In genomic region chr12:2393016-2393415, GRCh38 we compare ENCODE assay signal across 22 cellular contexts.
DNase-seq lines count a peak whose midpoint lies in the region; TF ChIP-seq lines count a peak whose summit lies in the region.
"Had no signal": no experiment of that assay in that cellular context is flagged by ENCODE, and none has a peak within 500 bp of the region (broad histone marks: within the 10 kb centered on the region; RNA-seq: fewer than 3 reads in every experiment).

No MANE protein-coding gene starts in this region.

- H3K4me1 ChIP-seq in transverse colon: peaks cover 3 to 24% (median 5%) of the 10 kb centered on the region in 4 donors
- H3K4me1 ChIP-seq: BLaER1 had no signal

- in situ Hi-C loops in transverse colon (cut with MboI; ENCODE audit: low pct_ligation_motif_present in 1 of 4, low pct_unique_long_range_greater_than_20kb in 1 of 4, low sequenced_read_pairs in 3 of 4): loop anchor here in 2 of 4 donors (10.0 to 25.0 kb wide), 2 partner anchors 182 to 331 kb away; partner anchors contain the start of gene CACNA1C (in 1 of the 2)

- TF ChIP-seq EP300 in transverse colon (IDR thresholded peaks at IDR 0.05; ENCODE audit: low read depth): no peak

- no peak for TF ChIP-seq CTCF in transverse colon (IDR thresholded peaks at IDR 0.05)

- H3K36me3 ChIP-seq in transverse colon: no peaks in the 10 kb centered on the region
- H3K36me3 ChIP-seq: BLaER1 had no signal

- intact Hi-C loops in transverse colon (cut with DNase I; ENCODE audit: low total_unique reads): no loop called here

- WGBS in transverse colon (ENCODE audit: low coverage in 1 of 2), 2 donors: 90% methylated on average over 4 of the region's 4 CpGs; no CpG with 5 or more reads in 1 of the 2 donors

- H3K27me3 ChIP-seq in transverse colon: no peaks in the 10 kb centered on the region
- H3K27me3 ChIP-seq: BLaER1 had no signal

- H3K4me3 ChIP-seq in transverse colon: no peak overlapping the region
- H3K4me3 ChIP-seq: BLaER1, K562 had no signal

- H3K27ac ChIP-seq in transverse colon: peak overlapping the region in 3 of 4 donors; percentile 6 to 24 (median 20)
- H3K27ac ChIP-seq: BLaER1 had no signal

- TF ChIP-seq POLR2A in transverse colon (IDR thresholded peaks at IDR 0.05): no peak

- no peaks in the 10 kb centered on the region for H3K9me3 ChIP-seq in transverse colon
- H3K9me3 ChIP-seq: BLaER1 had no signal

- peak; percentile 37 for DNase-seq in activated effector memory CD4-positive, alpha-beta T cell treated with anti-CD3 and anti-CD28 coated beads, Interleukin-2, amount 50 U/mL, for 16 hours
- no peak for DNase-seq in activated effector memory CD4-positive, alpha-beta T cell treated with Interleukin-2 at 50 U/mL for 16 hours
- DNase-seq in left kidney (ENCODE audit: low read depth, low spot score) (peak; percentile 50), pons (ENCODE audit: low spot score) (peak; percentile 4), transverse colon (no peak), SW480 (ENCODE audit: low spot score) (no peak), GM19238 (ENCODE audit: insufficient read length, low spot score) (no peak)
- DNase-seq: 8988T; CD4-positive, CD25-positive, alpha-beta regulatory T cell; DMS153; Kasumi-1; MV-4-11; NCI-H1105; NCI-H1436 treated with DMSO at 0.1 percent for 48 hours; NCI-H187 treated with DMSO at 0.1 percent for 48 hours; NCI-H2107; NCI-H526; NCI-H82; NK-92 treated with Interleukin-12 subunit alpha and Interleukin-12 subunit beta, amount 100 ng/mL, for 24 hours; PC-3 had no signal

Comparison
In these comparisons a context has a peak if more than half of its experiments do, and no peak if none do; other contexts are left out.
1. DNase-seq: peak in activated effector memory CD4-positive, alpha-beta T cell treated with anti-CD3 and anti-CD28 coated beads, Interleukin-2, amount 50 U/mL, for 16 hours (single experiment), left kidney (single experiment) and pons (single experiment); none in activated effector memory CD4-positive, alpha-beta T cell treated with Interleukin-2 at 50 U/mL for 16 hours (single experiment), transverse colon (single experiment), SW480 (single experiment) and GM19238 (single experiment).